ENCODE assay signal across 20 cellular contexts in the genomic region with DNA sequence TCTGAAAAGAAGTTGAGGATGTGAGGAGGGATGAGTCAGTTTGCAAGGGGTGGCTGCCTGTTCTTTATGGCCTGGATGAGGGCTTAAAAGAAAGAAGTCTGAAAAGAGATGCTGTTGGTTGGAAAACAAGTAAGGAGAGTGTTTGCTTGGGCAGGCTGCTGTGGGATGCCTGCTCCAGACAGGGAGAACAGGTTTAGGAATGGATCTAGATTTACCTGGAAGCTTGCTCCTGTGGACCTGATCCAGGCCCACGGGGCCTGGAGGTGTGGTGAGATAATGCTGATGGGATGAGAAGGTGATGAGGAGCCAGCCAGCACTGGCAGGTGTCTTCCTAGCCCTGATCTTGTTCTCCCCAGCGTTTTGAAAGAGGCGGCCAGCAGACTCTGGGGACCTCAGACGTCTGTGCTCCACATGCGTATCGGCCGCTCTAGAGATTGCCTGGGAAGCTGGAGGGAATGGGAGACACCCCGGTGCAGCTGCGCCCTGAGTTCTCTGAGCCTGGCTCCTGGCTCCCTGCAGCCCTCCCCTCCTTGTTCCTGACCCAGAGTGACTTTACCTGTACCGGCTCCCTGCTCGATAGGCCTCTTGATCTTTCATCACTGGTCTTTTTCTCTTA.
DNase-seq lines count a peak whose midpoint lies in the region; ATAC-seq and TF ChIP-seq lines count a peak whose summit lies in the region.
"Had no signal": no experiment of that assay in that cellular context is flagged by ENCODE, and none has a peak within 500 bp of the region (broad histone marks: within the 10 kb centered on the region; RNA-seq: fewer than 3 reads in every experiment).

No MANE protein-coding gene starts in this region.

- no peak for ATAC-seq in HG02938 (IDR thresholded peaks at IDR 0.05; ENCODE audit: unreplicated experiment)

- peaks cover 40% of the 10 kb centered on the region for H3K4me1 Mint-ChIP-seq in glutamatergic neuron (ENCODE audit: low read depth, unreplicated experiment)
- peaks cover 9% of the 10 kb centered on the region for H3K4me1 Mint-ChIP-seq in progenitor cell of endocrine pancreas (ENCODE audit: low read depth)
- H3K4me1 Mint-ChIP-seq in activated CD4-positive, alpha-beta memory T cell treated with anti-CD3 and anti-CD28 coated beads for 36 hours (ENCODE audit: low read depth): no peaks in the 10 kb centered on the region

- CTCF ChIA-PET in activated CD4-positive, alpha-beta memory T cell treated with anti-CD3 and anti-CD28 coated beads for 36 hours (lab: Charles Lee): no interaction called here

- WGBS in thyroid gland, 2 donors: 85 to 86% methylated on average over 11 of the region's 11 CpGs

- intact Hi-C loops in thyroid gland (cut with DNase I): no loop called here
- intact Hi-C loops in activated CD4-positive, alpha-beta memory T cell treated with anti-CD3 and anti-CD28 coated beads for 36 hours (cut with micrococcal nuclease): no loop called here

- no peaks in the 10 kb centered on the region for H3K27me3 ChIP-seq in thyroid gland
- H3K27me3 ChIP-seq: BLaER1 had no signal

- H3K27me3 Mint-ChIP-seq in glutamatergic neuron (ENCODE audit: unreplicated experiment) (peaks cover 4% of the 10 kb centered on the region), progenitor cell of endocrine pancreas (no peaks in the 10 kb centered on the region)
- H3K27me3 Mint-ChIP-seq in activated CD4-positive, alpha-beta memory T cell treated with anti-CD3 and anti-CD28 coated beads for 36 hours: no peaks in the 10 kb centered on the region

- TF ChIP-seq CTCF in VCaP (conservative IDR thresholded peaks at IDR 0.05) (no peak), glutamatergic neuron (IDR thresholded peaks at IDR 0.05; ENCODE audit: partially characterized antibody, unreplicated experiment) (no peak), progenitor cell of endocrine pancreas (IDR thresholded peaks at IDR 0.05; ENCODE audit: unreplicated experiment) (no peak), thyroid gland (IDR thresholded peaks at IDR 0.05) (no peak)

- POLR2A ChIA-PET in activated CD4-positive, alpha-beta memory T cell treated with anti-CD3 and anti-CD28 coated beads for 36 hours (lab: Charles Lee): no interaction called here

- H3K4me3 Mint-ChIP-seq in glutamatergic neuron (ENCODE audit: unreplicated experiment) (peak overlapping the region; percentile 10), progenitor cell of endocrine pancreas (ENCODE audit: low read depth) (no peak overlapping the region)
- no peak overlapping the region for H3K4me3 Mint-ChIP-seq in activated CD4-positive, alpha-beta memory T cell treated with anti-CD3 and anti-CD28 coated beads for 36 hours

- H3K27ac ChIP-seq in VCaP (peak overlapping the region; percentile 50), thyroid gland (no peak overlapping the region)
- H3K27ac ChIP-seq: BLaER1 had no signal

- H3K36me3 Mint-ChIP-seq in glutamatergic neuron (ENCODE audit: unreplicated experiment) (no peaks in the 10 kb centered on the region), progenitor cell of endocrine pancreas (ENCODE audit: insufficient read depth) (peaks cover 5% of the 10 kb centered on the region)
- H3K36me3 Mint-ChIP-seq in activated CD4-positive, alpha-beta memory T cell treated with anti-CD3 and anti-CD28 coated beads for 36 hours: peaks cover 4% of the 10 kb centered on the region

- no peak overlapping the region for H3K4me3 ChIP-seq in thyroid gland (replicated peaks in 1 of 3)
- H3K4me3 ChIP-seq: BLaER1 had no signal

- DNase-seq in activated CD8-positive, alpha-beta memory T cell treated with anti-CD3 and anti-CD28 coated beads for 24 hours: peak; percentile 32
- no peak for DNase-seq in activated CD8-positive, alpha-beta memory T cell treated with anti-CD3 and anti-CD28 coated beads, Interleukin-2, amount 50 U/mL, for 4 hours
- DNase-seq in glutamatergic neuron (no peak), progenitor cell of endocrine pancreas (ENCODE audit: low spot score, unreplicated experiment) (no peak), thyroid gland (no peak)
- no peak for DNase-seq in activated CD4-positive, alpha-beta memory T cell treated with anti-CD3 and anti-CD28 coated beads for 36 hours
- DNase-seq: 8988T, DMS153, EL, H7, IMR-90, MV-4-11, NCI-H146, NCI-H2227 treated with DMSO at 0.1 percent for 48 hours, NCI-H526 treated with DMSO at 0.1 percent for 48 hours, OCI-M1, RPMI8226 had no signal

- peaks cover 5 to 17% of the 10 kb centered on the region in 2 donors for H3K4me1 ChIP-seq in thyroid gland

- no peak for TF ChIP-seq POLR2A in thyroid gland (IDR thresholded peaks at IDR 0.05)

- H3K36me3 ChIP-seq in thyroid gland: peaks cover 0 to 4% of the 10 kb centered on the region in 2 donors

- H3K9me3 Mint-ChIP-seq in glutamatergic neuron (ENCODE audit: unreplicated experiment) (peaks cover 20% of the 10 kb centered on the region), progenitor cell of endocrine pancreas (ENCODE audit: low read depth) (no peaks in the 10 kb centered on the region)
- H3K9me3 Mint-ChIP-seq in activated CD4-positive, alpha-beta memory T cell treated with anti-CD3 and anti-CD28 coated beads for 36 hours: no peaks in the 10 kb centered on the region

- no peaks in the 10 kb centered on the region for H3K9me3 ChIP-seq in thyroid gland
- H3K9me3 ChIP-seq: BLaER1 had no signal

- H3K27ac Mint-ChIP-seq in glutamatergic neuron (ENCODE audit: unreplicated experiment) (no peak overlapping the region), progenitor cell of endocrine pancreas (peak overlapping the region; percentile 78)
- no peak overlapping the region for H3K27ac Mint-ChIP-seq in activated CD4-positive, alpha-beta memory T cell treated with anti-CD3 and anti-CD28 coated beads for 36 hours
